In the genomic region with DNA sequence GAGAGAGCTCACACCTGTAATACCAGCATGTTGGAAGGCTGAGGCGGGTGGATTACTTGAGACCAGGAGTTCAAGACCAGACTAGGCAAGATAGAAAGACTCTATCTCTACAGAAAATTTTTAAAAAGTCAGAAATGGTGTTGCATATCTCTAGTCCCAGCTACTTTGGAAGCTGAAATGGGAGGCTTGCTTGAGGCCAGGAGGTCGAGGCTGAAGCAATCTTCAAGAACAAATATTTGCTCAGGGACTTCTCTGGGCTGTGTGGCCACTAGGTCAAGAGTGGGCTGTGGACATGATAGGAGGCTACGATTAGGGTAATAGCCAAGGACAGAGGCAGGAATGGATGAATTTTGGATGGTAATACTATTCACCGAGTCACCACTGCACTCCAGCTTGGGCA, we compare ENCODE assay signal across 7 cellular contexts.
"Had no signal": no experiment of that assay in that cellular context is flagged by ENCODE, and none has a peak within 500 bp of the region (broad histone marks: within the 10 kb centered on the region; RNA-seq: fewer than 3 reads in every experiment).

No MANE protein-coding gene starts in this region.

- FAIRE-seq: HTR-8/SVneo, K562 had no signal

- H3K27ac ChIP-seq: HL-60 had no signal

- ATAC-seq: K562 had no signal

- H3K4me3 ChIP-seq: K562 had no signal

- DNase-seq: IMR-90, KBM-7, KG1 had no signal

- H3K27ac Mint-ChIP-seq: IgD-negative memory B cell had no signal

- H3K4me1 Mint-ChIP-seq: IgD-negative memory B cell had no signal
